Comparison of ENCODE assay signal across 17 cellular contexts in the genomic region with DNA sequence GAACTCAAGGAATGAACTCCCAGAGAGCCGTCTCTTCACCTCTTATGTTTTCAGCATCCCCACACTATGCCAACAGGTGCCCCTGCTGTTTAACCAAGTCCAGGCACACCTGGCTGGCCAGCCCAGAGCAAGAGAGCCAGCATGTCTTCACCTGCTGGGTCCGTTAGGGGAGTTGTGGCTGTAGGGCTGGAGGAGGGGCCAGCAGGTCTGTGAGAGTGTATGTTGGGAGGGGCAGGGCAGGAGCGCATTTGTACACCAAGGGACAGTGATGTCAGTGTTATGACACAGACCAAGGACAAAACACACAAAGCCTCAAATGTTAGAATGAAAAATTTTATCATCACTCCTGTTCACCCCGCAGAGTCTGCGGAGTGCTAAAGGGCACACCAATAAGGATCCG. TPM values are rescaled to one million over a fixed set of nuclear protein-coding genes. Genes with fewer than 3 reads are reported as not detected.
A peak's percentile ranks its signal among the peaks of the same experiment; 100 is the strongest.
DNase-seq lines count a peak whose midpoint lies in the region; ATAC-seq and TF ChIP-seq lines count a peak whose summit lies in the region.
"Had no signal": no experiment of that assay in that cellular context is flagged by ENCODE, and none has a peak within 500 bp of the region (broad histone marks: within the 10 kb centered on the region; RNA-seq: fewer than 3 reads in every experiment).

No MANE protein-coding gene starts in this region.

- H3K4me1 Mint-ChIP-seq in activated CD4-positive, alpha-beta T cell treated with anti-CD3 and anti-CD28 coated beads, Interleukin-2, amount 10 ng/mL, durations not matched to agents 7 days and 5 days = peaks cover 66% of the 10 kb centered on the region
- H3K4me1 Mint-ChIP-seq in activated CD4-positive, alpha-beta T cell treated with anti-CD3 and anti-CD28 coated beads, Interleukin-2, amount 10 ng/mL, durations not matched to agents 24 days and 14 days = peaks cover 52% of the 10 kb centered on the region
- H3K4me1 Mint-ChIP-seq in T-helper 17 cell (peaks cover 51% of the 10 kb centered on the region), endothelial cell (ENCODE audit: unreplicated experiment) (peaks cover 46% of the 10 kb centered on the region)
- H3K4me1 Mint-ChIP-seq in stimulated activated memory B cell treated with anti-CD40 and anti-IgM and Interleukin-4, amounts not matched to agents 10 μg/mL and 1 μg/mL and 100 μg/mL, for 72 hours = peaks cover 64% of the 10 kb centered on the region

- no peaks in the 10 kb centered on the region for H3K9me3 ChIP-seq in T-helper 17 cell (ENCODE audit: control insufficient read depth, low read length, poor library complexity, severe bottlenecking)
- H3K9me3 ChIP-seq: A549, gastrocnemius medialis, psoas muscle had no signal

- no peak for DNase-seq in activated CD4-positive, alpha-beta T cell treated with anti-CD3 and anti-CD28 coated beads, Interleukin-2, amount 10 ng/mL, durations not matched to agents 7 days and 5 days
- DNase-seq in activated CD4-positive, alpha-beta T cell treated with anti-CD3 and anti-CD28 coated beads, Interleukin-2, amount 10 ng/mL, durations not matched to agents 24 days and 14 days = no peak
- DNase-seq in T-helper 17 cell (no peak), endothelial cell (ENCODE audit: low spot score) (no peak), AML-193 (lab: John Stamatoyannopoulos, UW) (no peak)
- DNase-seq: activated CD4-positive, alpha-beta T cell treated with anti-CD3 and anti-CD28 coated beads, Interleukin-2, amount 50 U/mL, for 48 hours; caudate nucleus; gastrocnemius medialis; mesendoderm; NCI-H2029 treated with DMSO at 0.1 percent for 48 hours; psoas muscle; SIG-M5; T-helper 9 cell had no signal

- H3K36me3 Mint-ChIP-seq in activated CD4-positive, alpha-beta T cell treated with anti-CD3 and anti-CD28 coated beads, Interleukin-2, amount 10 ng/mL, durations not matched to agents 7 days and 5 days (ENCODE audit: low read depth) = peaks cover 66% of the 10 kb centered on the region
- peaks cover 74% of the 10 kb centered on the region for H3K36me3 Mint-ChIP-seq in activated CD4-positive, alpha-beta T cell treated with anti-CD3 and anti-CD28 coated beads, Interleukin-2, amount 10 ng/mL, durations not matched to agents 24 days and 14 days (ENCODE audit: low read depth)
- H3K36me3 Mint-ChIP-seq in T-helper 17 cell (ENCODE audit: low read depth) (peaks cover 3% of the 10 kb centered on the region), endothelial cell (ENCODE audit: low read depth, unreplicated experiment) (peaks cover 41% of the 10 kb centered on the region)
- peaks cover 53% of the 10 kb centered on the region for H3K36me3 Mint-ChIP-seq in stimulated activated memory B cell treated with anti-CD40 and anti-IgM and Interleukin-4, amounts not matched to agents 10 μg/mL and 1 μg/mL and 100 μg/mL, for 72 hours

- ATAC-seq in T-helper 17 cell (no peak), HG02759 (IDR thresholded peaks at IDR 0.05; ENCODE audit: unreplicated experiment) (no peak), HG02870 (IDR thresholded peaks at IDR 0.05; ENCODE audit: unreplicated experiment) (no peak)
- ATAC-seq in stimulated activated memory B cell treated with anti-CD40 and anti-IgM and Interleukin-4, amounts not matched to agents 10 μg/mL and 1 μg/mL and 100 μg/mL, for 72 hours = no peak
- ATAC-seq: A549, gastrocnemius medialis, psoas muscle had no signal

- H3K4me3 Mint-ChIP-seq in activated CD4-positive, alpha-beta T cell treated with anti-CD3 and anti-CD28 coated beads, Interleukin-2, amount 10 ng/mL, durations not matched to agents 7 days and 5 days = no peak overlapping the region
- H3K4me3 Mint-ChIP-seq in activated CD4-positive, alpha-beta T cell treated with anti-CD3 and anti-CD28 coated beads, Interleukin-2, amount 10 ng/mL, durations not matched to agents 24 days and 14 days = no peak overlapping the region
- H3K4me3 Mint-ChIP-seq in T-helper 17 cell = no peak overlapping the region
- H3K4me3 Mint-ChIP-seq in endothelial cell (ENCODE audit: unreplicated experiment) = peak overlapping the region; percentile 51
- no peak overlapping the region for H3K4me3 Mint-ChIP-seq in stimulated activated memory B cell treated with anti-CD40 and anti-IgM and Interleukin-4, amounts not matched to agents 10 μg/mL and 1 μg/mL and 100 μg/mL, for 72 hours

- H3K9me3 Mint-ChIP-seq in activated CD4-positive, alpha-beta T cell treated with anti-CD3 and anti-CD28 coated beads, Interleukin-2, amount 10 ng/mL, durations not matched to agents 7 days and 5 days = no peaks in the 10 kb centered on the region
- H3K9me3 Mint-ChIP-seq in activated CD4-positive, alpha-beta T cell treated with anti-CD3 and anti-CD28 coated beads, Interleukin-2, amount 10 ng/mL, durations not matched to agents 24 days and 14 days = no peaks in the 10 kb centered on the region
- no peaks in the 10 kb centered on the region for H3K9me3 Mint-ChIP-seq in endothelial cell (ENCODE audit: unreplicated experiment)
- no peaks in the 10 kb centered on the region for H3K9me3 Mint-ChIP-seq in stimulated activated memory B cell treated with anti-CD40 and anti-IgM and Interleukin-4, amounts not matched to agents 10 μg/mL and 1 μg/mL and 100 μg/mL, for 72 hours

- H3K27ac Mint-ChIP-seq in activated CD4-positive, alpha-beta T cell treated with anti-CD3 and anti-CD28 coated beads, Interleukin-2, amount 10 ng/mL, durations not matched to agents 7 days and 5 days = peak overlapping the region; percentile 73
- no peak overlapping the region for H3K27ac Mint-ChIP-seq in activated CD4-positive, alpha-beta T cell treated with anti-CD3 and anti-CD28 coated beads, Interleukin-2, amount 10 ng/mL, durations not matched to agents 24 days and 14 days
- peak overlapping the region; percentile 91 for H3K27ac Mint-ChIP-seq in T-helper 17 cell
- H3K27ac Mint-ChIP-seq in endothelial cell (ENCODE audit: unreplicated experiment) = peak overlapping the region; percentile 64
- peak overlapping the region; percentile 63 for H3K27ac Mint-ChIP-seq in stimulated activated memory B cell treated with anti-CD40 and anti-IgM and Interleukin-4, amounts not matched to agents 10 μg/mL and 1 μg/mL and 100 μg/mL, for 72 hours

- no peak for TF ChIP-seq CTCF in endothelial cell (IDR thresholded peaks at IDR 0.05; ENCODE audit: unreplicated experiment)

- POLR2A ChIA-PET in activated CD4-positive, alpha-beta T cell treated with anti-CD3 and anti-CD28 coated beads, Interleukin-2, amount 10 ng/mL, durations not matched to agents 7 days and 5 days (lab: Charles Lee) = no interaction called here

- CTCF ChIA-PET in activated CD4-positive, alpha-beta T cell treated with anti-CD3 and anti-CD28 coated beads, Interleukin-2, amount 10 ng/mL, durations not matched to agents 7 days and 5 days (lab: Charles Lee) = no interaction called here

- no peaks in the 10 kb centered on the region for H3K27me3 Mint-ChIP-seq in activated CD4-positive, alpha-beta T cell treated with anti-CD3 and anti-CD28 coated beads, Interleukin-2, amount 10 ng/mL, durations not matched to agents 7 days and 5 days
- no peaks in the 10 kb centered on the region for H3K27me3 Mint-ChIP-seq in activated CD4-positive, alpha-beta T cell treated with anti-CD3 and anti-CD28 coated beads, Interleukin-2, amount 10 ng/mL, durations not matched to agents 24 days and 14 days
- H3K27me3 Mint-ChIP-seq in T-helper 17 cell (no peaks in the 10 kb centered on the region), endothelial cell (ENCODE audit: unreplicated experiment) (peaks cover 14% of the 10 kb centered on the region)
- H3K27me3 Mint-ChIP-seq in stimulated activated memory B cell treated with anti-CD40 and anti-IgM and Interleukin-4, amounts not matched to agents 10 μg/mL and 1 μg/mL and 100 μg/mL, for 72 hours = no peaks in the 10 kb centered on the region

- intact Hi-C loops in activated CD4-positive, alpha-beta T cell treated with anti-CD3 and anti-CD28 coated beads, Interleukin-2, amount 10 ng/mL, durations not matched to agents 24 days and 14 days (cut with micrococcal nuclease) = loop anchor here (10.0 kb wide), 1 partner anchor 256 kb away; a partner anchor contains a TSS

RNA-seq across cellular contexts. Expression of a gene that starts 5.8 kb away (rescaled TPM):
- 10 to 100 TPM; 31.6 to 32.7 TPM for total RNA-seq in activated CD4-positive, alpha-beta T cell treated with anti-CD3 and anti-CD28 coated beads, Interleukin-2, amount 10 ng/mL, durations not matched to agents 7 days and 5 days
- 33.8 and 34.7 TPM in 2 replicates for total RNA-seq in activated CD4-positive, alpha-beta T cell treated with anti-CD3 and anti-CD28 coated beads, Interleukin-2, amount 10 ng/mL, durations not matched to agents 24 days and 14 days
- total RNA-seq in T-helper 17 cell (10 to 100 TPM; 35.0 to 38.9 TPM), endothelial cell (ENCODE audit: unreplicated experiment) (54.0 TPM)

RNA-seq across cellular contexts. Expression of a gene that starts 48.1 kb away (rescaled TPM):
- total RNA-seq in activated CD4-positive, alpha-beta T cell treated with anti-CD3 and anti-CD28 coated beads, Interleukin-2, amount 10 ng/mL, durations not matched to agents 7 days and 5 days = 10 to 100 TPM; 56.0 to 63.0 TPM
- total RNA-seq in activated CD4-positive, alpha-beta T cell treated with anti-CD3 and anti-CD28 coated beads, Interleukin-2, amount 10 ng/mL, durations not matched to agents 24 days and 14 days = 12.4 TPM in 2 replicates
- total RNA-seq in T-helper 17 cell = 100 to 1,000 TPM; 388 to 426 TPM
- total RNA-seq in endothelial cell (ENCODE audit: unreplicated experiment) = 13.4 TPM

RNA-seq across cellular contexts. Expression of a gene that starts 59.0 kb away (rescaled TPM):
- total RNA-seq in activated CD4-positive, alpha-beta T cell treated with anti-CD3 and anti-CD28 coated beads, Interleukin-2, amount 10 ng/mL, durations not matched to agents 7 days and 5 days = 10 to 100 TPM; 81.0 to 83.5 TPM
- 114 and 117 TPM in 2 replicates for total RNA-seq in activated CD4-positive, alpha-beta T cell treated with anti-CD3 and anti-CD28 coated beads, Interleukin-2, amount 10 ng/mL, durations not matched to agents 24 days and 14 days
- 10 to 100 TPM; 33.2 to 50.9 TPM for total RNA-seq in T-helper 17 cell
- 55.6 TPM for total RNA-seq in endothelial cell (ENCODE audit: unreplicated experiment)

Comparison
In these comparisons a context has a peak if more than half of its experiments do, and no peak if none do; other contexts are left out.
1. RNA of a gene that starts 48.1 kb away (total RNA-seq): 388 to 426 TPM in T-helper 17 cell; 56.0 to 63.0 TPM in activated CD4-positive, alpha-beta T cell treated with anti-CD3 and anti-CD28 coated beads, Interleukin-2, amount 10 ng/mL, durations not matched to agents 7 days and 5 days, 13.4 TPM in endothelial cell (single experiment) and 12.4 TPM in activated CD4-positive, alpha-beta T cell treated with anti-CD3 and anti-CD28 coated beads, Interleukin-2, amount 10 ng/mL, durations not matched to agents 24 days and 14 days; every median in the first group is over 4 times any median in the second.